In the genomic region with DNA sequence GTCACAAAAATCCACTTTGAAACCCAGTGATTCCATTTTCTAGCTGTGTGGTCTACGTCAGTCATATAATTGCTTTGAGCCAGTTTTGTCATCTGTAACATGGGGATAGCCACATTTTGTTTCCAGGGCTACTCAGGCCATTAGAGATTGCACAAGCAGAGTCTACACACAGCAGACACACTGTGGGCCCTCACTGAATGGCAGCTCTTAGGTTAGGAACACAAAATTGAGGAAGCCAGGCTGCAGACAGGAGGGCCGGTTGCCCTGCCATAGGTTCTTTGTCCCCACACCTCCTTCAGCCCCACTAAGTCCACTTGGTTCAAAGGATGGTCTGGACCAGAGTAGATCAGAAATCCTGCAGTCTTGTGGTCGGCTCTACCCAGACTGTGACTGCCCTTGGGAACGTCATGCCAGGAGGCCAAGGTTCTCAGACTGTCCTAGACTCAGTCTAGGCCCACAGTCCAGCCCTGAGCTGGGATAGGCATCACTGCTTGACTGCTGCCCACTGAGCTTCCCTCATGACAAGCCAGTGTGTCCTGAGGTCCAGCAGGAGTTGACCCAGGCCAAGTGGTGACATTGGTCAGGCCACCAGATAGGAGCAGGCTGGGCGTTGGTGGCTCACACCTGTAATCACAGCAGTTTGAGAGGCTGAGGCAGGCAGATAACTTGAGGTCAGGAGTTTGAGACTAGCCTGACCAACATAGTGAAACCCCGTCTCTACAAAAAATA, we compare ENCODE assay signal across 24 cellular contexts. TPM values are rescaled to one million over a fixed set of nuclear protein-coding genes. Genes with fewer than 3 reads are reported as not detected.
DNase-seq lines count a peak whose midpoint lies in the region; ATAC-seq and TF ChIP-seq lines count a peak whose summit lies in the region.
"Had no signal": no experiment of that assay in that cellular context is flagged by ENCODE, and none has a peak within 500 bp of the region (broad histone marks: within the 10 kb centered on the region; RNA-seq: fewer than 3 reads in every experiment).

No MANE protein-coding gene starts in this region.

- peaks cover 0 to 64% (median 31%) of the 10 kb centered on the region in 9 donors for H3K4me1 ChIP-seq in heart right ventricle
- H3K4me1 ChIP-seq in right cardiac atrium (ENCODE audit: control insufficient read depth, insufficient read depth, low read length) = peaks cover 12% of the 10 kb centered on the region
- H3K4me1 ChIP-seq: adrenal gland, lower lobe of right lung, Peyer's patch, upper lobe of left lung had no signal

- no peak overlapping the region for H3K4me3 Mint-ChIP-seq in osteocyte (ENCODE audit: unreplicated experiment)
- no peak overlapping the region for H3K4me3 Mint-ChIP-seq in progenitor cell of endocrine pancreas (ENCODE audit: low read depth)
- no peak overlapping the region for H3K4me3 Mint-ChIP-seq in immature natural killer cell
- H3K4me3 Mint-ChIP-seq: activated CD4-positive, alpha-beta T cell treated with anti-CD3 and anti-CD28 coated beads, Interleukin-2, amount 10 ng/mL, durations not matched to agents 24 days and 14 days; T-helper 17 cell had no signal

- intact Hi-C loops in heart right ventricle (cut with DNase I) = no loop called here
- intact Hi-C loops in left cardiac atrium (cut with DNase I) = no loop called here
- intact Hi-C loops in right cardiac atrium (cut with DNase I) = no loop called here

- no peaks in the 10 kb centered on the region for H3K36me3 Mint-ChIP-seq in osteocyte (ENCODE audit: unreplicated experiment)
- no peaks in the 10 kb centered on the region for H3K36me3 Mint-ChIP-seq in progenitor cell of endocrine pancreas (ENCODE audit: insufficient read depth)
- H3K36me3 Mint-ChIP-seq in immature natural killer cell = no peaks in the 10 kb centered on the region

- peak overlapping the region in 7 of 10 donors; percentile 81 to 96 (median 93) for H3K27ac ChIP-seq in heart right ventricle
- peak overlapping the region; percentile 74 for H3K27ac ChIP-seq in right cardiac atrium (ENCODE audit: low read length)
- H3K27ac ChIP-seq: adrenal gland; BLaER1 treated with 17β-estradiol and CSF1 and Interleukin-3, amounts not matched to agents 10 nM and 100 nM; lower lobe of right lung; Peyer's patch; SK-N-MC; upper lobe of left lung had no signal

- H3K4me1 Mint-ChIP-seq in osteocyte (ENCODE audit: unreplicated experiment) (no peaks in the 10 kb centered on the region), progenitor cell of endocrine pancreas (ENCODE audit: low read depth) (peaks cover 27% of the 10 kb centered on the region), immature natural killer cell (peaks cover 0 to 3% of the 10 kb centered on the region in 2 donors)

- H3K9me3 ChIP-seq in heart right ventricle (no peaks in the 10 kb centered on the region), right cardiac atrium (ENCODE audit: control insufficient read depth, low read length) (no peaks in the 10 kb centered on the region)
- H3K9me3 ChIP-seq: adrenal gland; BLaER1 treated with 17β-estradiol and CSF1 and Interleukin-3, amounts not matched to agents 10 nM and 100 nM; Caco-2; lower lobe of right lung; Peyer's patch; upper lobe of left lung had no signal

- WGBS in heart right ventricle, 2 donors = 58 to 75% methylated on average over 6 of the region's 6 CpGs
- 70% methylated on average over 6 of the region's 6 CpGs for WGBS in right cardiac atrium

- peaks cover 0 to 6% (median 0%) of the 10 kb centered on the region in 9 donors for H3K36me3 ChIP-seq in heart right ventricle
- H3K36me3 ChIP-seq: adrenal gland; BLaER1 treated with 17β-estradiol and CSF1 and Interleukin-3, amounts not matched to agents 10 nM and 100 nM; lower lobe of right lung; Peyer's patch; upper lobe of left lung had no signal

- H3K27me3 Mint-ChIP-seq in osteocyte (ENCODE audit: unreplicated experiment) (peaks cover 11% of the 10 kb centered on the region), progenitor cell of endocrine pancreas (peaks cover 15% of the 10 kb centered on the region), immature natural killer cell (ENCODE audit: low read depth in 3 of 3) (peaks cover 0 to 10% (median 2%) of the 10 kb centered on the region in 3 donors)
- H3K27me3 Mint-ChIP-seq: activated CD4-positive, alpha-beta T cell treated with anti-CD3 and anti-CD28 coated beads, Interleukin-2, amount 10 ng/mL, durations not matched to agents 24 days and 14 days had no signal

- H3K27me3 ChIP-seq in heart right ventricle (no peaks in the 10 kb centered on the region), right cardiac atrium (ENCODE audit: control insufficient read depth, insufficient read depth) (no peaks in the 10 kb centered on the region)
- H3K27me3 ChIP-seq: adrenal gland; BLaER1 treated with 17β-estradiol and CSF1 and Interleukin-3, amounts not matched to agents 10 nM and 100 nM; Peyer's patch; upper lobe of left lung had no signal

- DNase-seq in heart right ventricle = no peak
- DNase-seq in left cardiac atrium = no peak
- no peak for DNase-seq in right cardiac atrium
- DNase-seq in osteocyte (ENCODE audit: extremely low spot score, unreplicated experiment) = peak; percentile 63
- DNase-seq in progenitor cell of endocrine pancreas (ENCODE audit: low spot score, unreplicated experiment) = no peak
- DNase-seq in kidney tubule cell (ENCODE audit: low spot score) = no peak
- DNase-seq in DMS 273 treated with DMSO at 0.1 percent for 48 hours (lab: John Stamatoyannopoulos, UW) = no peak
- no peak for DNase-seq in immature natural killer cell
- DNase-seq: ACHN; activated CD4-positive, alpha-beta T cell treated with anti-CD3 and anti-CD28 coated beads, Interleukin-2, amount 10 ng/mL, durations not matched to agents 24 days and 14 days; activated gamma-delta T cell; Caco-2; cortex of kidney; lower lobe of right lung; NCI-H510A treated with DMSO at 0.1 percent for 48 hours; occipital lobe; T-helper 17 cell had no signal

- ATAC-seq in heart right ventricle = no peak
- no peak for ATAC-seq in left cardiac atrium
- no peak for ATAC-seq in right cardiac atrium
- ATAC-seq: lower lobe of right lung, T-helper 17 cell had no signal

- H3K27ac Mint-ChIP-seq in osteocyte (ENCODE audit: unreplicated experiment) (no peak overlapping the region), progenitor cell of endocrine pancreas (no peak overlapping the region), immature natural killer cell (no peak overlapping the region)
- H3K27ac Mint-ChIP-seq: activated CD4-positive, alpha-beta T cell treated with anti-CD3 and anti-CD28 coated beads, Interleukin-2, amount 10 ng/mL, durations not matched to agents 24 days and 14 days; T-helper 17 cell had no signal

- H3K4me3 ChIP-seq in heart right ventricle (peak overlapping the region in 1 of 10 donors; percentile 26), right cardiac atrium (ENCODE audit: low read length) (no peak overlapping the region)
- H3K4me3 ChIP-seq: adrenal gland; BLaER1 treated with 17β-estradiol and CSF1 and Interleukin-3, amounts not matched to agents 10 nM and 100 nM; lower lobe of right lung; Peyer's patch; SK-N-MC; upper lobe of left lung had no signal

- H3K9me3 Mint-ChIP-seq in osteocyte (ENCODE audit: unreplicated experiment) = no peaks in the 10 kb centered on the region
- H3K9me3 Mint-ChIP-seq in progenitor cell of endocrine pancreas (ENCODE audit: low read depth) = no peaks in the 10 kb centered on the region
- H3K9me3 Mint-ChIP-seq in immature natural killer cell = no peaks in the 10 kb centered on the region
- H3K9me3 Mint-ChIP-seq: activated CD4-positive, alpha-beta T cell treated with anti-CD3 and anti-CD28 coated beads, Interleukin-2, amount 10 ng/mL, durations not matched to agents 24 days and 14 days had no signal

- TF ChIP-seq CTCF in heart right ventricle (IDR thresholded peaks at IDR 0.05) (no peak), osteocyte (IDR thresholded peaks at IDR 0.05) (no peak), progenitor cell of endocrine pancreas (IDR thresholded peaks at IDR 0.05; ENCODE audit: unreplicated experiment) (no peak)

RNA-seq across cellular contexts. Expression of a gene that starts 3.8 kb away (rescaled TPM):
- total RNA-seq in heart right ventricle = over 10,000 TPM in 9 of 10 donors, 1,000 to 10,000 TPM in 1; 7,779 to 22,607 (median 19,145) TPM
- 1,000 to 10,000 TPM in 1 of 2 donors, 100 to 1,000 TPM in 1; 641 to 7,351 TPM for polyA plus RNA-seq in heart right ventricle
- 100 to 1,000 TPM; 175 to 201 TPM for total RNA-seq in left cardiac atrium
- 1,000 to 10,000 TPM in 1 of 4 donors, 100 to 1,000 TPM in 3; 461 to 2,251 (median 602) TPM for total RNA-seq in right cardiac atrium
- 1,734 TPM for polyA plus RNA-seq in right cardiac atrium
- total RNA-seq in osteocyte = not detected in 2 replicates
- not detected in 2 replicates for total RNA-seq in progenitor cell of endocrine pancreas
- not detected for polyA plus RNA-seq in immature natural killer cell
- total RNA-seq: activated CD4-positive, alpha-beta T cell treated with anti-CD3 and anti-CD28 coated beads, Interleukin-2, amount 10 ng/mL, durations not matched to agents 24 days and 14 days; Caco-2; Daoy; T-helper 17 cell; upper lobe of left lung had no signal

RNA-seq across cellular contexts. Expression of a gene that starts 30.2 kb away (rescaled TPM):
- total RNA-seq in heart right ventricle = 10 to 100 TPM; 14.4 to 20.9 (median 17.2) TPM
- 10 to 100 TPM; 22.2 to 40.5 TPM for polyA plus RNA-seq in heart right ventricle
- total RNA-seq in left cardiac atrium = 10 to 100 TPM; 20.1 to 23.6 TPM
- 10 to 100 TPM; 19.3 to 23.4 (median 21.8) TPM for total RNA-seq in right cardiac atrium
- polyA plus RNA-seq in right cardiac atrium = 26.8 TPM
- 32.3 and 34.6 TPM in 2 replicates for total RNA-seq in osteocyte
- total RNA-seq in progenitor cell of endocrine pancreas = 45.6 and 48.6 TPM in 2 replicates
- polyA plus RNA-seq in immature natural killer cell = 10 to 100 TPM; 52.3 to 84.8 (median 81.5) TPM

RNA-seq across cellular contexts. Expression of a gene that starts 31.2 kb away (rescaled TPM):
- 1,000 to 10,000 TPM in 2 of 10 donors, 100 to 1,000 TPM in 6, 10 to 100 TPM in 2; 76.6 to 7,525 (median 125) TPM for total RNA-seq in heart right ventricle
- polyA plus RNA-seq in heart right ventricle = 1,000 to 10,000 TPM; 3,967 to 5,106 TPM
- over 10,000 TPM; 10,415 to 11,820 TPM for total RNA-seq in left cardiac atrium
- total RNA-seq in right cardiac atrium = over 10,000 TPM; 12,862 to 15,773 (median 14,347) TPM
- 11,120 TPM for polyA plus RNA-seq in right cardiac atrium
- total RNA-seq in osteocyte = not detected in 2 replicates
- total RNA-seq in progenitor cell of endocrine pancreas = 0.04 and 0.07 TPM in 2 replicates
- polyA plus RNA-seq in immature natural killer cell = not detected
- total RNA-seq: Caco-2, Daoy, mucosa of gallbladder, occipital lobe, Peyer's patch, T-helper 17 cell, upper lobe of left lung had no signal

Comparison
In these comparisons a context has a peak if more than half of its experiments do, and no peak if none do; other contexts are left out.
1. RNA of a gene that starts 3.8 kb away (total RNA-seq): 7,779 to 22,607 TPM in heart right ventricle, 461 to 2,251 TPM in right cardiac atrium and 175 to 201 TPM in left cardiac atrium; not detected in progenitor cell of endocrine pancreas and not detected in osteocyte; every median in the first group is over 100 times any median in the second.
2. RNA of a gene that starts 31.2 kb away (total RNA-seq): 12,862 to 15,773 TPM in right cardiac atrium, 10,415 to 11,820 TPM in left cardiac atrium and 76.6 to 7,525 TPM in heart right ventricle; 0.04 to 0.07 TPM in progenitor cell of endocrine pancreas and not detected in osteocyte; every median in the first group is over 10 times any median in the second.